1 cellular context compared by ENCODE assay signal in genomic region chr5:159257629-159258283, GRCh38.
TF ChIP-seq lines count a peak whose summit lies in the region.

No MANE protein-coding gene starts in this region.

TF ChIP-seq in HepG2, 621 proteins besides CTCF, POLR2A, EP300 and RAD21 (continues in another document):
- TF ChIP-seq ZNF503 (CRISPR knock-in tag; IDR thresholded peaks at IDR 0.05) (0 out of 2 replicates have a peak, but pooled peaks have one; percentile 30), FOXK1 (CRISPR knock-in tag; IDR thresholded peaks at IDR 0.05; ENCODE audit: borderline replicate concordance, low read depth) (peak; percentile 54; the same call in 1 of the 2 replicates), ZNF792 (CRISPR knock-in tag; IDR thresholded peaks at IDR 0.05) (no peak), SAP130 (CRISPR knock-in tag; IDR thresholded peaks at IDR 0.05; ENCODE audit: low read depth) (peak; percentile 54), POGZ (CRISPR knock-in tag; IDR thresholded peaks at IDR 0.05) (peak; percentile 61), CEBPB (IDR thresholded peaks at IDR 0.05; ENCODE audit: borderline replicate concordance, low read depth, low read length) (peak; percentile 35; the same call in 1 of the 2 replicates), NFKBIZ (CRISPR knock-in tag; IDR thresholded peaks at IDR 0.05) (no peak), ZKSCAN5 (CRISPR knock-in tag; IDR thresholded peaks at IDR 0.05) (no peak), NR2C2 (CRISPR knock-in tag; IDR thresholded peaks at IDR 0.05; ENCODE audit: borderline replicate concordance) (no peak), HDAC2 (CRISPR knock-in tag; IDR thresholded peaks at IDR 0.05) (peak; percentile 50; the same call in 1 of the 2 replicates), ZFY (CRISPR knock-in tag; IDR thresholded peaks at IDR 0.05) (no peak), ATF1 (CRISPR knock-in tag; IDR thresholded peaks at IDR 0.05) (no peak), ZNF609 (CRISPR knock-in tag; IDR thresholded peaks at IDR 0.05; ENCODE audit: borderline replicate concordance) (0 out of 2 replicates have a peak, but pooled peaks have one; percentile 21), TCF7 (IDR thresholded peaks at IDR 0.05; ENCODE audit: low read depth) (peak; percentile 56; the same call in 1 of the 2 replicates), ZNF501 (CRISPR knock-in tag; IDR thresholded peaks at IDR 0.05) (no peak), SSRP1 (CRISPR knock-in tag; IDR thresholded peaks at IDR 0.05) (0 out of 2 replicates have a peak, but pooled peaks have one; percentile 29), HDAC1 (CRISPR knock-in tag; IDR thresholded peaks at IDR 0.05) (0 out of 2 replicates have a peak, but pooled peaks have one; percentile 26), IRF2 (CRISPR knock-in tag; IDR thresholded peaks at IDR 0.05) (peak; percentile 51; the same call in 1 of the 2 replicates), GABPA (IDR thresholded peaks at IDR 0.05; ENCODE audit: low read depth, low read length) (no peak), GABPA (CRISPR knock-in tag; IDR thresholded peaks at IDR 0.05; ENCODE audit: low read depth) (peak; percentile 57), PATZ1 (CRISPR knock-in tag; IDR thresholded peaks at IDR 0.05) (peak; percentile 74), NAIF1 (CRISPR knock-in tag; IDR thresholded peaks at IDR 0.05; ENCODE audit: borderline replicate concordance) (no peak), ATF4 (CRISPR knock-in tag; IDR thresholded peaks at IDR 0.05) (peak in 1 of 2 experiments; percentile 77; a peak in 2 of 4 replicates), ZNF781 (CRISPR knock-in tag; IDR thresholded peaks at IDR 0.05; ENCODE audit: borderline replicate concordance, not compliant biosample characterization) (no peak), NCOA2 (CRISPR knock-in tag; IDR thresholded peaks at IDR 0.05) (peak; percentile 51; the same call in 1 of the 2 replicates), ATF3 (CRISPR knock-in tag; IDR thresholded peaks at IDR 0.05) (0 out of 2 replicates have a peak, but pooled peaks have one; percentile 31), RXRB (CRISPR knock-in tag; IDR thresholded peaks at IDR 0.05; ENCODE audit: borderline replicate concordance) (peak; percentile 33; the same call in 1 of the 2 replicates), AHDC1 (CRISPR knock-in tag; IDR thresholded peaks at IDR 0.05; ENCODE audit: borderline replicate concordance) (peak; percentile 76; the same call in 1 of the 2 replicates), SMAD3 (CRISPR knock-in tag; IDR thresholded peaks at IDR 0.05) (0 out of 2 replicates have a peak, but pooled peaks have one; percentile 23), NR2F6 (IDR thresholded peaks at IDR 0.05) (0 out of 2 replicates have a peak, but pooled peaks have one; percentile 27), NR2F6 (CRISPR knock-in tag; IDR thresholded peaks at IDR 0.05) (peak; percentile 17; the same call in 1 of the 2 replicates), BCL6 (CRISPR knock-in tag; IDR thresholded peaks at IDR 0.05) (peak; percentile 88), GATAD2A (CRISPR knock-in tag; IDR thresholded peaks at IDR 0.05) (peak; percentile 90), SOX5 (CRISPR knock-in tag; IDR thresholded peaks at IDR 0.05; ENCODE audit: borderline replicate concordance) (peak; percentile 43; the same call in 1 of the 2 replicates), IKZF5 (CRISPR knock-in tag; IDR thresholded peaks at IDR 0.05) (peak; percentile 53; the same call in 1 of the 2 replicates), ZSCAN30 (CRISPR knock-in tag; IDR thresholded peaks at IDR 0.05) (no peak), ZNF746 (CRISPR knock-in tag; IDR thresholded peaks at IDR 0.05) (peak; percentile 57; the same call in 1 of the 2 replicates), HOXA3 (CRISPR knock-in tag; IDR thresholded peaks at IDR 0.05) (peak; percentile 44), HMG20A (CRISPR knock-in tag; IDR thresholded peaks at IDR 0.05; ENCODE audit: borderline replicate concordance) (peak; percentile 80), NFE2 (CRISPR knock-in tag; IDR thresholded peaks at IDR 0.05) (no peak), RARA (CRISPR knock-in tag; IDR thresholded peaks at IDR 0.05) (peak; percentile 81), CBX5 (CRISPR knock-in tag; IDR thresholded peaks at IDR 0.05; ENCODE audit: borderline replicate concordance) (no peak)
